Comparison of ENCODE assay signal across 1 cellular context in genomic region chr4:102878349-102878748, GRCh38.
TF ChIP-seq lines count a peak whose summit lies in the region.
"Not testable (repeated sequence)": the region's sequence is repeated elsewhere in the genome, so short reads cannot be mapped to it uniquely, and the experiment has no call there.

No MANE protein-coding gene starts in this region.

TF ChIP-seq in HepG2, 621 proteins besides CTCF, POLR2A, EP300 and RAD21 (continued from another document and continues in another):
- TF ChIP-seq IRF2 (CRISPR knock-in tag; IDR thresholded peaks at IDR 0.05) (peak; percentile 45; the same call in 1 of the 2 replicates), REPIN1 (CRISPR knock-in tag; IDR thresholded peaks at IDR 0.05; ENCODE audit: borderline replicate concordance, low read depth) (0 out of 2 replicates have a peak, but pooled peaks have one; percentile 51), ZBTB33 (CRISPR knock-in tag; IDR thresholded peaks at IDR 0.05) (peak; percentile 10; the same call in 1 of the 2 replicates), TEAD3 (CRISPR knock-in tag; optimal IDR thresholded peaks at IDR 0.05; ENCODE audit: borderline replicate concordance) (peak; percentile 87), PATZ1 (CRISPR knock-in tag; IDR thresholded peaks at IDR 0.05) (0 out of 2 replicates have a peak, but pooled peaks have one; percentile 24), ZNF580 (CRISPR knock-in tag; IDR thresholded peaks at IDR 0.05; ENCODE audit: borderline replicate concordance, low read depth) (0 out of 2 replicates have a peak, but pooled peaks have one; percentile 51), ATF7 (IDR thresholded peaks at IDR 0.05) (peak; percentile 21; the same call in 1 of the 2 replicates), PHF21A (CRISPR knock-in tag; IDR thresholded peaks at IDR 0.05) (peak; percentile 57; the same call in 1 of the 2 replicates), THAP11 (CRISPR knock-in tag; IDR thresholded peaks at IDR 0.05) (peak; percentile 35; the same call in 1 of the 2 replicates), KLF16 (CRISPR knock-in tag; IDR thresholded peaks at IDR 0.05) (peak in 1 of 2 experiments; percentile 24; a peak in 1 of 4 replicates), HMG20A (CRISPR knock-in tag; IDR thresholded peaks at IDR 0.05; ENCODE audit: borderline replicate concordance) (0 out of 2 replicates have a peak, but pooled peaks have one; percentile 28), ATF4 (CRISPR knock-in tag; IDR thresholded peaks at IDR 0.05) (peak in 1 of 2 experiments; percentile 98; a peak in 2 of 4 replicates), FOSL2 (CRISPR knock-in tag; IDR thresholded peaks at IDR 0.05) (peak; percentile 78), ZMYM4 (CRISPR knock-in tag; IDR thresholded peaks at IDR 0.05) (peak; percentile 75), NR2C2 (CRISPR knock-in tag; IDR thresholded peaks at IDR 0.05; ENCODE audit: borderline replicate concordance) (peak; percentile 71), SKI (IDR thresholded peaks at IDR 0.05; ENCODE audit: partially characterized antibody) (peak; percentile 26), MAFF (IDR thresholded peaks at IDR 0.05; ENCODE audit: low read depth, low read length) (0 out of 2 replicates have a peak, but pooled peaks have one; percentile 4), ZNF788 (CRISPR knock-in tag; IDR thresholded peaks at IDR 0.05; ENCODE audit: borderline replicate concordance) (peak; percentile 56; the same call in 1 of the 2 replicates), RXRA (CRISPR knock-in tag; IDR thresholded peaks at IDR 0.05) (peak; percentile 67; the same call in 1 of the 2 replicates), CBX5 (CRISPR knock-in tag; IDR thresholded peaks at IDR 0.05; ENCODE audit: borderline replicate concordance) (0 out of 2 replicates have a peak, but pooled peaks have one; percentile 62), CREM (IDR thresholded peaks at IDR 0.05) (peak; percentile 22; the same call in 1 of the 2 replicates), SIX1 (CRISPR knock-in tag; IDR thresholded peaks at IDR 0.05; ENCODE audit: borderline replicate concordance) (peak; percentile 44; the same call in 1 of the 2 replicates), MIER3 (CRISPR knock-in tag; IDR thresholded peaks at IDR 0.05; ENCODE audit: borderline replicate concordance) (0 out of 2 replicates have a peak, but pooled peaks have one; percentile 13), MYPOP (CRISPR knock-in tag; IDR thresholded peaks at IDR 0.05) (peak; percentile 40; the same call in 1 of the 2 replicates), ELF1 (CRISPR knock-in tag; IDR thresholded peaks at IDR 0.05) (0 out of 2 replicates have a peak, but pooled peaks have one; percentile 20), ZNF331 (CRISPR knock-in tag; IDR thresholded peaks at IDR 0.05) (peak; percentile 45; the same call in 1 of the 2 replicates), ZNF770 (CRISPR knock-in tag; IDR thresholded peaks at IDR 0.05) (peak; percentile 43; the same call in 1 of the 2 replicates), HDAC2 (CRISPR knock-in tag; IDR thresholded peaks at IDR 0.05) (peak; percentile 49; the same call in 1 of the 2 replicates), PRDM10 (CRISPR knock-in tag; IDR thresholded peaks at IDR 0.05; ENCODE audit: low read depth) (peak; percentile 82), POGZ (CRISPR knock-in tag; IDR thresholded peaks at IDR 0.05) (peak; percentile 75), HNF4A (CRISPR knock-in tag; IDR thresholded peaks at IDR 0.05) (peak; percentile 92), KDM1A (CRISPR knock-in tag; IDR thresholded peaks at IDR 0.05) (0 out of 2 replicates have a peak, but pooled peaks have one; percentile 15), HNF4G (IDR thresholded peaks at IDR 0.05; ENCODE audit: borderline replicate concordance, low read depth, low read length) (peak; percentile 70), HNF4G (CRISPR knock-in tag; IDR thresholded peaks at IDR 0.05; ENCODE audit: borderline replicate concordance, low read depth) (peak; percentile 70; the same call in 1 of the 2 replicates), PITX1 (CRISPR knock-in tag; IDR thresholded peaks at IDR 0.05) (peak; percentile 42; the same call in 1 of the 2 replicates), CEBPG (CRISPR knock-in tag; IDR thresholded peaks at IDR 0.05) (peak; percentile 90), NR2F1 (CRISPR knock-in tag; IDR thresholded peaks at IDR 0.05) (peak; percentile 62), FOXK1 (CRISPR knock-in tag; IDR thresholded peaks at IDR 0.05; ENCODE audit: borderline replicate concordance, low read depth) (0 out of 2 replicates have a peak, but pooled peaks have one; percentile 25), SOX6 (CRISPR knock-in tag; IDR thresholded peaks at IDR 0.05) (peak; percentile 76), RXRB (CRISPR knock-in tag; IDR thresholded peaks at IDR 0.05; ENCODE audit: borderline replicate concordance) (peak; percentile 95), HOMEZ (CRISPR knock-in tag; IDR thresholded peaks at IDR 0.05; ENCODE audit: low read depth) (peak; percentile 53; the same call in 1 of the 2 replicates), ZNF362 (CRISPR knock-in tag; IDR thresholded peaks at IDR 0.05; ENCODE audit: borderline replicate concordance) (0 out of 2 replicates have a peak, but pooled peaks have one; percentile 16), SAP130 (CRISPR knock-in tag; IDR thresholded peaks at IDR 0.05; ENCODE audit: low read depth) (peak; percentile 58), PPARG (CRISPR knock-in tag; conservative IDR thresholded peaks at IDR 0.05) (peak; percentile 93), ZNF614 (CRISPR knock-in tag; IDR thresholded peaks at IDR 0.05; ENCODE audit: borderline replicate concordance) (peak; percentile 40; the same call in 1 of the 2 replicates)
- not testable (repeated sequence) for TF ChIP-seq ATF7 (CRISPR knock-in tag; IDR thresholded peaks at IDR 0.05); CREM (CRISPR knock-in tag; IDR thresholded peaks at IDR 0.05); SOX6 (IDR thresholded peaks at IDR 0.05)
